Comparison of ENCODE assay signal across 14 cellular contexts in genomic region chr20:3908667-3909066, GRCh38. TPM values are rescaled to one million over a fixed set of nuclear protein-coding genes. Genes with fewer than 3 reads are reported as not detected.
DNase-seq lines count a peak whose midpoint lies in the region; ATAC-seq and TF ChIP-seq lines count a peak whose summit lies in the region.
"Had no signal": no experiment of that assay in that cellular context is flagged by ENCODE, and none has a peak within 500 bp of the region (broad histone marks: within the 10 kb centered on the region; RNA-seq: fewer than 3 reads in every experiment).

No MANE protein-coding gene starts in this region.

- H3K9me3 ChIP-seq in DND-41 (ENCODE audit: insufficient read depth, low read length, severe bottlenecking) = no peaks in the 10 kb centered on the region
- H3K9me3 ChIP-seq: prostate gland, vagina had no signal

- peak; percentile 37; the same call in 1 of the 3 replicates for ATAC-seq in DND-41 (ENCODE audit: insufficient read depth, low read depth)
- ATAC-seq in activated naive CD8-positive, alpha-beta T cell treated with anti-CD3 and anti-CD28 coated beads, Interleukin-2, amount 50 U/mL, for 24 hours = no peak
- ATAC-seq in memory B cell (ENCODE audit: low read depth) = no peak
- ATAC-seq in GM18511 (IDR thresholded peaks at IDR 0.05; ENCODE audit: unreplicated experiment) = no peak

- H3K4me1 Mint-ChIP-seq in CD14-positive monocyte (peaks cover 28% of the 10 kb centered on the region), memory B cell (peaks cover 19% of the 10 kb centered on the region)
- peaks cover 45% of the 10 kb centered on the region for H3K4me1 Mint-ChIP-seq in activated naive CD8-positive, alpha-beta T cell treated with anti-CD3 and anti-CD28 coated beads, Interleukin-2, amount 50 U/mL, for 24 hours

- intact Hi-C loops in CD14-positive monocyte (cut with micrococcal nuclease) = no loop called here

- H3K4me3 ChIP-seq in DND-41 (ENCODE audit: low read depth in 1 of 2, low read length in 2 of 2) = no peak overlapping the region
- H3K4me3 ChIP-seq: cardiac muscle cell, prostate gland, vagina had no signal

- in situ Hi-C loops in GM13977 (cut with MboI; ENCODE audit: low pct_unique_long_range_greater_than_20kb, low sequenced_read_pairs, unreplicated experiment) = no loop called here

- H3K79me2 ChIP-seq in DND-41 (ENCODE audit: insufficient read depth, low read length) = peaks cover 97% of the 10 kb centered on the region

- no peak overlapping the region for H3K4me2 ChIP-seq in DND-41 (ENCODE audit: insufficient read depth, low read length)

- H3K4me3 Mint-ChIP-seq in CD14-positive monocyte (no peak overlapping the region), memory B cell (no peak overlapping the region)
- H3K4me3 Mint-ChIP-seq in activated naive CD8-positive, alpha-beta T cell treated with anti-CD3 and anti-CD28 coated beads, Interleukin-2, amount 50 U/mL, for 24 hours = no peak overlapping the region

- H3K27ac Mint-ChIP-seq in CD14-positive monocyte (peak overlapping the region in 6 of 7 donors; percentile 32 to 72 (median 44)), memory B cell (peak overlapping the region; percentile 87)
- peak overlapping the region; percentile 7 for H3K27ac Mint-ChIP-seq in activated naive CD8-positive, alpha-beta T cell treated with anti-CD3 and anti-CD28 coated beads, Interleukin-2, amount 50 U/mL, for 24 hours

- H3K9me3 Mint-ChIP-seq in CD14-positive monocyte (no peaks in the 10 kb centered on the region), memory B cell (no peaks in the 10 kb centered on the region)
- H3K9me3 Mint-ChIP-seq in activated naive CD8-positive, alpha-beta T cell treated with anti-CD3 and anti-CD28 coated beads, Interleukin-2, amount 50 U/mL, for 24 hours = no peaks in the 10 kb centered on the region

- H3K36me3 ChIP-seq in DND-41 (ENCODE audit: insufficient read depth, low read length) = peaks cover 82% of the 10 kb centered on the region
- H3K36me3 ChIP-seq: prostate gland had no signal

- H3K36me3 Mint-ChIP-seq in CD14-positive monocyte (peaks cover 50 to 61% of the 10 kb centered on the region in 2 donors), memory B cell (peaks cover 20% of the 10 kb centered on the region)
- H3K36me3 Mint-ChIP-seq in activated naive CD8-positive, alpha-beta T cell treated with anti-CD3 and anti-CD28 coated beads, Interleukin-2, amount 50 U/mL, for 24 hours (ENCODE audit: low read depth) = peaks cover 48% of the 10 kb centered on the region

- no peak for TF ChIP-seq CTCF in CD14-positive monocyte (IDR thresholded peaks at IDR 0.05)
- TF ChIP-seq CTCF in DND-41 (IDR thresholded peaks at IDR 0.05; ENCODE audit: borderline replicate concordance, extremely low read depth, low read length, poor library complexity, severe bottlenecking) = no peak
- no peak for TF ChIP-seq CTCF in GM13977 (IDR thresholded peaks at IDR 0.05; ENCODE audit: extremely low read depth, insufficient read depth, missing control alignments)

- no peak overlapping the region for H3K9ac ChIP-seq in DND-41 (ENCODE audit: low read depth, low read length)

- DNase-seq in CD14-positive monocyte (ENCODE audit: low spot score) (no peak), DND-41 (no peak), memory B cell (ENCODE audit: low spot score in 2 of 2) (no peak), AG08395 (ENCODE audit: low spot score) (no peak), HCEC 1CT (no peak), GM13977 (ENCODE audit: low spot score) (no peak)
- no peak for DNase-seq in activated naive CD8-positive, alpha-beta T cell treated with anti-CD3 and anti-CD28 coated beads, Interleukin-2, amount 50 U/mL, for 24 hours
- DNase-seq: SIG-M5, WERI-Rb-1 had no signal

- H4K20me1 ChIP-seq in DND-41 (ENCODE audit: insufficient read depth, low read length) = peaks cover 70% of the 10 kb centered on the region

- no peak overlapping the region for H3K27ac ChIP-seq in DND-41 (ENCODE audit: low read length)
- H3K27ac ChIP-seq: C4-2B, cardiac muscle cell, prostate gland, vagina, WERI-Rb-1 had no signal

- H3K4me1 ChIP-seq in DND-41 (ENCODE audit: insufficient read depth, low read length) = no peaks in the 10 kb centered on the region
- H3K4me1 ChIP-seq: prostate gland had no signal

- H2AFZ ChIP-seq in DND-41 (ENCODE audit: low read depth, low read length) = no peak overlapping the region

- H3K27me3 ChIP-seq in DND-41 (ENCODE audit: insufficient read depth, low read length, poor library complexity) = no peaks in the 10 kb centered on the region
- H3K27me3 ChIP-seq: cardiac muscle cell, vagina had no signal

- H3K27me3 Mint-ChIP-seq in CD14-positive monocyte (ENCODE audit: low read depth in 3 of 3) = no peaks in the 10 kb centered on the region
- no peaks in the 10 kb centered on the region for H3K27me3 Mint-ChIP-seq in activated naive CD8-positive, alpha-beta T cell treated with anti-CD3 and anti-CD28 coated beads, Interleukin-2, amount 50 U/mL, for 24 hours
- H3K27me3 Mint-ChIP-seq in memory B cell = no peaks in the 10 kb centered on the region

RNA-seq across cellular contexts. Expression of gene PANK2, which starts 19.5 kb away (rescaled TPM):
- 10 to 100 TPM; 48.0 to 65.7 TPM for polyA plus RNA-seq in CD14-positive monocyte

Comparison
In these comparisons a context has a peak if more than half of its experiments do, and no peak if none do; other contexts are left out.
1. H3K27ac Mint-ChIP-seq: peak in every context shown above with its lines; median percentile 87 in memory B cell; 44 in CD14-positive monocyte; 7 in activated naive CD8-positive, alpha-beta T cell treated with anti-CD3 and anti-CD28 coated beads, Interleukin-2, amount 50 U/mL, for 24 hours.